ENCODE assay signal across 1 cellular context in the genomic region with DNA sequence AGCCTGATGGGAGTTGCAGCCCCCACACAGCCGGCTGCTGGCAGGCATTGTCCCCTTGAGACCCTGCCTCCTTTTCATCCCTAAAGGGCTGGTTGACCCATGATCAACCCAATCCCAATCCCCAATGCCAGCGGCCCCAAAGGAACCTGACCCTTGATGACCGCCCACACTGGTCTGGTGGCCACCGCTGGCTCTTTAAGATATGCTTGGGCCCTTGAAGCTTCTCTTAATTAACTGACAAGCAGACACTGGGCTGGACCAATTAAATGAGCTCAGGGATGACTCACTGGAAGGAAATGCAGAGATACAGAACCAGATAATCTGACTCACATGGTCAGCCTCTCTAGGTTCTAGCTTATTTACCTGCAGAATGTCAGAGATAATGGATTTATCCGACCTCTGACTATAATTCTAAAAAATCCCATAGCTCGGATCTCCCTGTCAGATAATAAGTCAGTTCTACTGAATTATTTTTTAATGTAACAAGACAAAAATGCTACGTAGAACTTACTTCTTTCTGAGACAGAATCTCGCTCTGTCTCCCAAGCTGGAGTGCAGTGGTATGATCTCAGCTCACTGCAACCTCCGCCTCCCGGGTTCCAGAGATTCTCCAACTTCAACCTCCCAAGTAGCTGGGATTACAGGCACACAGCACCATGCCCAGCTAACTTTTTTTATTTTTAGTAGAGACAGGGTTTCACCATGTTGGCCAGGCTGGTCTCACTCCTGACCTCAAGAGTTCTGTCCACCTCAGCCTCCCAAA.
TF ChIP-seq lines count a peak whose summit lies in the region.

No MANE protein-coding gene starts in this region.

TF ChIP-seq in H1, 55 proteins besides CTCF, POLR2A, EP300 and RAD21:
- TF ChIP-seq JUND (IDR thresholded peaks at IDR 0.05; ENCODE audit: low read length) (peak; percentile 63; the same call in 1 of the 2 replicates), BACH1 (IDR thresholded peaks at IDR 0.05; ENCODE audit: low read length) (no peak)
